In the genomic region with DNA sequence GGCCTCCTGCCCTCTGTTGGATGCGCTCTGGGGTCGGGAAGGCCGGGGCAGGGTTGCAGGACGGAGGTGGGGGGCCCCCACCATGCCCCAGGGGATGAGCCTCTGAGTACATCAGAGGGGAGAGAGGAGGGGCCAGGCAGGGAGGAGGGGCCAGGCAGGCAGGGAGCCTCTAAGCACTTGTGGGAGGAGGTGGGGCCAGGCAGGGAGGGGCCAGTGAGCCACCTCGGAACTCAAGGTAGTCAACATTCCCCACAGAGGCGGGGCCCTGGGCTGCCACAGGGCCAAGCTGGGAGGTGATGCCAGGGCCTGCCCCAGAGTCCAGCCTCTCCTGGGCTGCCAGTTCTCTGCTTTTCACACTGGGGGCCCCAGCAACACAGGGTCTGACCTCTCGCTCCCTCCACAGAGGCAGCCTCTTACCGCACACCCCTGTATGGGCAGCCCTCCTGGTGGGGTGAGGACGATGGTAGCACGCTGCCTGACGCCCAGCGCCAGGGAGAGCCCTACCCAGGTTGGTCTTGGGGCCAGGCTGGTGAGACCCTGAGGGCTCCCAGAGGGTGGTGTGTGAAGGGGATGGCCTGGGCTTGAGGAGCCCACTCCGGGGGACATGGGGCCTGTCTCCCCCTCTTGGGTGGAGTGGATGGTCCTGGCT, we compare ENCODE assay signal across 9 cellular contexts. TPM values are rescaled to one million over a fixed set of nuclear protein-coding genes. Genes with fewer than 3 reads are reported as not detected.
DNase-seq lines count a peak whose midpoint lies in the region; ATAC-seq and TF ChIP-seq lines count a peak whose summit lies in the region.
"Had no signal": no experiment of that assay in that cellular context is flagged by ENCODE, and none has a peak within 500 bp of the region (broad histone marks: within the 10 kb centered on the region; RNA-seq: fewer than 3 reads in every experiment).

No MANE protein-coding gene starts in this region.

- RAD21 ChIA-PET in HCT116 (lab: Charles Lee; ENCODE audit: low non-redundant PET in 1 of 2, low total read pairs in 2 of 2, uncharacterized antibody in 2 of 2, unreplicated experiment in 2 of 2), result interaction anchor here in 1 of 2 experiments (0.7 kb wide), 1 partner anchor 114 kb away, joined by 3 read pairs; no protein-coding TSS in a partner anchor

- H3K79me2 ChIP-seq in HCT116 (ENCODE audit: insufficient read depth, low read length), result no peaks in the 10 kb centered on the region

- no peak overlapping the region for H2AFZ ChIP-seq in HCT116 (ENCODE audit: low read depth, low read length, poor library complexity, severe bottlenecking)

- no peaks in the 10 kb centered on the region for H3K27me3 ChIP-seq in A673 (replicated peaks; ENCODE audit: insufficient read depth, low read depth, low read length, poor library complexity)
- no peaks in the 10 kb centered on the region for H3K27me3 ChIP-seq in HCT116 (ENCODE audit: insufficient read depth, low read length)

- H3K4me3 ChIP-seq in A673 (ENCODE audit: low read depth, low read length, poor library complexity, severe bottlenecking) (no peak overlapping the region), HCT116 (replicated peaks in 1 of 2; ENCODE audit: low read depth in 1 of 2, low read length in 2 of 2) (no peak overlapping the region)

- H4K20me1 ChIP-seq in HCT116 (ENCODE audit: insufficient read depth), result no peaks in the 10 kb centered on the region

- 0 out of 2 replicates have a peak overlapping the region, but pooled peaks have one; percentile 10 for H3K9ac ChIP-seq in HCT116 (ENCODE audit: low read length)

- TF ChIP-seq POLR2A in HCT116 (IDR thresholded peaks at IDR 0.05; ENCODE audit: borderline replicate concordance, extremely low read depth, insufficient read depth, insufficient read length), result no peak

- H3K9me3 ChIP-seq in A673 (ENCODE audit: low read depth, low read length, poor library complexity, severe bottlenecking) (no peaks in the 10 kb centered on the region), HCT116 (ENCODE audit: control insufficient read depth in 1 of 2, insufficient read depth in 1 of 2, low read depth in 1 of 2, low read length in 2 of 2) (no peaks in the 10 kb centered on the region)

- CTCF ChIA-PET in A673 (lab: Charles Lee), result interaction anchor here (0.6 kb wide), 1 partner anchor 208 kb away, joined by 4 read pairs; no protein-coding TSS in a partner anchor
- CTCF ChIA-PET in HCT116 (lab: Charles Lee), result no interaction called here

- no peak for TF ChIP-seq CTCF in A673 (conservative IDR thresholded peaks at IDR 0.05; ENCODE audit: low read depth, low read length)
- no peak for TF ChIP-seq CTCF in HCT116 (IDR thresholded peaks at IDR 0.05 in 2 of 3, conservative IDR thresholded peaks at IDR 0.05 in 1 of 3; ENCODE audit: borderline replicate concordance in 1 of 3, insufficient read depth in 1 of 3, low read depth in 2 of 3, low read length in 2 of 3)

- BruUV-seq in A673 (replicated peaks; lab: Mats Ljungman, UMichigan) (no TSS peak), HCT116 (replicated peaks; lab: Mats Ljungman, UMichigan) (no TSS peak)

- intact Hi-C loops in A673 (cut with micrococcal nuclease; ENCODE audit: unreplicated experiment), result no loop called here
- intact Hi-C loops in HCT116 (cut with micrococcal nuclease), result no loop called here

- H3K36me3 ChIP-seq in A673 (ENCODE audit: insufficient read depth, low read length, poor library complexity, severe bottlenecking) (no peaks in the 10 kb centered on the region), HCT116 (ENCODE audit: control insufficient read depth in 1 of 2, insufficient read depth in 2 of 2, low read length in 2 of 2) (peaks cover 8 to 25% of the 10 kb centered on the region in 2 experiments; a peak in 2 of 4 replicates)

- ATAC-seq in HCT116, result peak; percentile 97
- no peak for ATAC-seq in HG02588 (IDR thresholded peaks at IDR 0.05; ENCODE audit: unreplicated experiment)
- no peak for ATAC-seq in GM21717 (IDR thresholded peaks at IDR 0.05; ENCODE audit: unreplicated experiment)

- peak; percentile 45 for DNase-seq in A673 (ENCODE audit: low spot score)
- DNase-seq in HCT116 (ENCODE audit: low read depth, low spot score), result peak; percentile 36
- peak; percentile 11 for DNase-seq in SK-N-DZ (ENCODE audit: low spot score)
- peak; percentile 89 for DNase-seq in islet precursor cell
- no peak for DNase-seq in activated CD8-positive, alpha-beta memory T cell treated with anti-CD3 and anti-CD28 coated beads, Interleukin-2, amount 50 U/mL, for 4 hours
- no peak for DNase-seq in GM03348 (ENCODE audit: low spot score)
- DNase-seq: cortex of kidney had no signal

- TF ChIP-seq RAD21 in HCT116 (IDR thresholded peaks at IDR 0.05; ENCODE audit: low read depth), result no peak

- POLR2A ChIA-PET in A673 (lab: Charles Lee; ENCODE audit: low non-redundant PET), result no interaction called here
- POLR2A ChIA-PET in HCT116 (lab: Charles Lee), result no interaction called here

- H3K27ac ChIP-seq in A673 (ENCODE audit: low read depth, low read length, poor library complexity, severe bottlenecking) (no peak overlapping the region), HCT116 (ENCODE audit: low read depth, low read length) (peak overlapping the region; percentile 46; the same call in 1 of the 2 replicates)

- no peaks in the 10 kb centered on the region for H3K9me2 ChIP-seq in HCT116 (ENCODE audit: insufficient read depth)

- peak overlapping the region; percentile 39; the same call in 1 of the 2 replicates for H3K4me2 ChIP-seq in HCT116 (ENCODE audit: low read length)

- H3K4me1 ChIP-seq in A673 (ENCODE audit: insufficient read depth, low read length, poor library complexity, severe bottlenecking), result no peaks in the 10 kb centered on the region
- peaks cover 12% of the 10 kb centered on the region in 2 experiments for H3K4me1 ChIP-seq in HCT116 (ENCODE audit: control insufficient read depth in 1 of 2, insufficient read depth in 2 of 2, low read length in 2 of 2)

TF ChIP-seq in HCT116, 20 proteins besides CTCF, POLR2A, EP300 and RAD21:
- TF ChIP-seq POLR2AphosphoS5 (IDR thresholded peaks at IDR 0.05; ENCODE audit: low read depth, low read length) (no peak), CBX3 (IDR thresholded peaks at IDR 0.05; ENCODE audit: low read depth) (no peak), SIN3A (IDR thresholded peaks at IDR 0.05; ENCODE audit: low read depth) (no peak), CEBPB (IDR thresholded peaks at IDR 0.05; ENCODE audit: low read depth) (no peak), JUND (IDR thresholded peaks at IDR 0.05) (no peak), EZH2phosphoT487 (IDR thresholded peaks at IDR 0.05; ENCODE audit: borderline replicate concordance) (no peak), EGR1 (IDR thresholded peaks at IDR 0.05; ENCODE audit: low read depth) (no peak)
- TF ChIP-seq, protein P1, sequence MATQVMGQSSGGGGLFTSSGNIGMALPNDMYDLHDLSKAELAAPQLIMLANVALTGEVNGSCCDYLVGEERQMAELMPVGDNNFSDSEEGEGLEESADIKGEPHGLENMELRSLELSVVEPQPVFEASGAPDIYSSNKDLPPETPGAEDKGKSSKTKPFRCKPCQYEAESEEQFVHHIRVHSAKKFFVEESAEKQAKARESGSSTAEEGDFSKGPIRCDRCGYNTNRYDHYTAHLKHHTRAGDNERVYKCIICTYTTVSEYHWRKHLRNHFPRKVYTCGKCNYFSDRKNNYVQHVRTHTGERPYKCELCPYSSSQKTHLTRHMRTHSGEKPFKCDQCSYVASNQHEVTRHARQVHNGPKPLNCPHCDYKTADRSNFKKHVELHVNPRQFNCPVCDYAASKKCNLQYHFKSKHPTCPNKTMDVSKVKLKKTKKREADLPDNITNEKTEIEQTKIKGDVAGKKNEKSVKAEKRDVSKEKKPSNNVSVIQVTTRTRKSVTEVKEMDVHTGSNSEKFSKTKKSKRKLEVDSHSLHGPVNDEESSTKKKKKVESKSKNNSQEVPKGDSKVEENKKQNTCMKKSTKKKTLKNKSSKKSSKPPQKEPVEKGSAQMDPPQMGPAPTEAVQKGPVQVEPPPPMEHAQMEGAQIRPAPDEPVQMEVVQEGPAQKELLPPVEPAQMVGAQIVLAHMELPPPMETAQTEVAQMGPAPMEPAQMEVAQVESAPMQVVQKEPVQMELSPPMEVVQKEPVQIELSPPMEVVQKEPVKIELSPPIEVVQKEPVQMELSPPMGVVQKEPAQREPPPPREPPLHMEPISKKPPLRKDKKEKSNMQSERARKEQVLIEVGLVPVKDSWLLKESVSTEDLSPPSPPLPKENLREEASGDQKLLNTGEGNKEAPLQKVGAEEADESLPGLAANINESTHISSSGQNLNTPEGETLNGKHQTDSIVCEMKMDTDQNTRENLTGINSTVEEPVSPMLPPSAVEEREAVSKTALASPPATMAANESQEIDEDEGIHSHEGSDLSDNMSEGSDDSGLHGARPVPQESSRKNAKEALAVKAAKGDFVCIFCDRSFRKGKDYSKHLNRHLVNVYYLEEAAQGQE (IDR thresholded peaks at IDR 0.05; ENCODE audit: low read depth), result no peak
- TF ChIP-seq, protein P2, sequence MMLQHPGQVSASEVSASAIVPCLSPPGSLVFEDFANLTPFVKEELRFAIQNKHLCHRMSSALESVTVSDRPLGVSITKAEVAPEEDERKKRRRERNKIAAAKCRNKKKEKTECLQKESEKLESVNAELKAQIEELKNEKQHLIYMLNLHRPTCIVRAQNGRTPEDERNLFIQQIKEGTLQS (IDR thresholded peaks at IDR 0.05), result no peak
- TF ChIP-seq, protein P3, sequence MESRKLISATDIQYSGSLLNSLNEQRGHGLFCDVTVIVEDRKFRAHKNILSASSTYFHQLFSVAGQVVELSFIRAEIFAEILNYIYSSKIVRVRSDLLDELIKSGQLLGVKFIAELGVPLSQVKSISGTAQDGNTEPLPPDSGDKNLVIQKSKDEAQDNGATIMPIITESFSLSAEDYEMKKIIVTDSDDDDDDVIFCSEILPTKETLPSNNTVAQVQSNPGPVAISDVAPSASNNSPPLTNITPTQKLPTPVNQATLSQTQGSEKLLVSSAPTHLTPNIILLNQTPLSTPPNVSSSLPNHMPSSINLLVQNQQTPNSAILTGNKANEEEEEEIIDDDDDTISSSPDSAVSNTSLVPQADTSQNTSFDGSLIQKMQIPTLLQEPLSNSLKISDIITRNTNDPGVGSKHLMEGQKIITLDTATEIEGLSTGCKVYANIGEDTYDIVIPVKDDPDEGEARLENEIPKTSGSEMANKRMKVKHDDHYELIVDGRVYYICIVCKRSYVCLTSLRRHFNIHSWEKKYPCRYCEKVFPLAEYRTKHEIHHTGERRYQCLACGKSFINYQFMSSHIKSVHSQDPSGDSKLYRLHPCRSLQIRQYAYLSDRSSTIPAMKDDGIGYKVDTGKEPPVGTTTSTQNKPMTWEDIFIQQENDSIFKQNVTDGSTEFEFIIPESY (IDR thresholded peaks at IDR 0.05; ENCODE audit: extremely low read depth, insufficient replicate concordance, low read length), result no peak

RNA-seq across cellular contexts. Expression of a gene that starts 17.4 kb away (rescaled TPM):
- total RNA-seq in A673 (2021) (20.8 and 22.6 TPM in 2 replicates), HCT116 (2021; ENCODE audit: unreplicated experiment) (45.9 TPM)
- 24.4 and 26.7 TPM in 2 replicates for polyA plus RNA-seq in HCT116 (2012)
- polyA plus RNA-seq in SK-N-DZ (2014; cell fraction: cytosol; rRNA removed), result 1.6 and 2.8 TPM in 2 replicates
- 7.4 and 8.4 TPM in 2 replicates for polyA plus RNA-seq in SK-N-DZ (2014; cell fraction: nucleus; rRNA removed)

RNA-seq across cellular contexts. Expression of a gene that starts 42.2 kb away (rescaled TPM):
- not detected in 2 replicates for total RNA-seq in A673 (2021)
- total RNA-seq in HCT116 (2021; ENCODE audit: unreplicated experiment), result 0.12 TPM
- 0.02 and 0.08 TPM in 2 replicates for polyA plus RNA-seq in HCT116 (2012)
- 0.10 TPM in 1 of 2 replicates, not detected in the other for polyA plus RNA-seq in SK-N-DZ (2014; cell fraction: cytosol; rRNA removed)
- polyA plus RNA-seq in SK-N-DZ (2014; cell fraction: nucleus; rRNA removed), result 0.37 TPM in 1 of 2 replicates, not detected in the other

Comparison
In these comparisons a context has a peak if more than half of its experiments do, and no peak if none do; other contexts are left out.
1. DNase-seq: peak in A673 (single experiment), HCT116 (single experiment), SK-N-DZ (single experiment) and islet precursor cell (single experiment); none in activated CD8-positive, alpha-beta memory T cell treated with anti-CD3 and anti-CD28 coated beads, Interleukin-2, amount 50 U/mL, for 4 hours (single experiment) and GM03348 (single experiment).